15 cellular contexts compared by ENCODE assay signal in the genomic region with DNA sequence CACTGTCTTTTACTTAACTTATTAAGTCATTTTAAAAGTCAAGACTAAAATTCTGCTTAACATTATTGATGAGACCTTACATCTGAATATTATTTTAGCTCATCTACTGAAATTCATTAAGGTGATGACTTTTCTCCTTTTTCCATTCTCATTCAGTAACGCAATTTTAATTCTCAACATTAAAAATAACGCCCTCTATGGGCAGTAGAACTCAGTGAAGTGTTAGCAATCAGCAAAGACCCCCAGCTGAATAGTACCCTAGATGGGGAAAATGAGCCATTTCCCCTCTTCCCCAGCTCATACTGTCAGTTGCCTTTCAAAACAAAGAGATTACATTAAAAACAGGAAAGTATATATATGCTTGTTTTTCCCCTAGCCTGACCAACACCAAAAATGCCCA.
DNase-seq lines count a peak whose midpoint lies in the region; ATAC-seq and TF ChIP-seq lines count a peak whose summit lies in the region.
"Had no signal": no experiment of that assay in that cellular context is flagged by ENCODE, and none has a peak within 500 bp of the region (broad histone marks: within the 10 kb centered on the region; RNA-seq: fewer than 3 reads in every experiment).

No MANE protein-coding gene starts in this region.

- H3K9me2 ChIP-seq in Loucy (replicated peaks; ENCODE audit: low read depth, low read length): no peaks in the 10 kb centered on the region

- H3K4me1 ChIP-seq in Loucy (ENCODE audit: insufficient read depth, low read length, poor library complexity, severe bottlenecking) (no peaks in the 10 kb centered on the region), osteoblast (ENCODE audit: insufficient read depth, low read length) (no peaks in the 10 kb centered on the region), Caco-2 (no peaks in the 10 kb centered on the region)
- H3K4me1 ChIP-seq: SJSA1 had no signal

- H3K4me1 Mint-ChIP-seq in WTC11 (peaks cover 15% of the 10 kb centered on the region), Caco-2 (ENCODE audit: low read depth, unreplicated experiment) (no peaks in the 10 kb centered on the region)

- peak; percentile 23 for TF ChIP-seq CTCF in GM06990 (IDR thresholded peaks at IDR 0.05; ENCODE audit: insufficient read depth, low read length, poor library complexity, severe bottlenecking)
- peak; percentile 50 for TF ChIP-seq CTCF in Loucy (conservative IDR thresholded peaks at IDR 0.05; ENCODE audit: low read length)
- TF ChIP-seq CTCF in WTC11 (IDR thresholded peaks at IDR 0.05): no peak
- TF ChIP-seq CTCF in osteoblast (IDR thresholded peaks at IDR 0.05; ENCODE audit: extremely low read depth, low read depth, low read length): no peak
- TF ChIP-seq CTCF in Caco-2 (IDR thresholded peaks at IDR 0.05; ENCODE audit: insufficient read depth in 1 of 2, low read depth in 1 of 2, low read length in 1 of 2, severe bottlenecking in 1 of 2, unreplicated experiment in 1 of 2): no peak
- TF ChIP-seq CTCF in GM20000 (IDR thresholded peaks at IDR 0.05; ENCODE audit: extremely low read depth, missing control alignments): no peak

- intact Hi-C loops in Caco-2 (cut with micrococcal nuclease; ENCODE audit: unreplicated experiment): no loop called here

- H3K27me3 ChIP-seq in GM06990 (replicated peaks; ENCODE audit: control insufficient read depth, insufficient read depth, low read length) (no peaks in the 10 kb centered on the region), Loucy (ENCODE audit: insufficient read depth, low read length, poor library complexity, severe bottlenecking) (no peaks in the 10 kb centered on the region), osteoblast (ENCODE audit: insufficient read depth, low read length) (no peaks in the 10 kb centered on the region), Caco-2 (replicated peaks; ENCODE audit: control insufficient read depth, insufficient read depth, low read length) (no peaks in the 10 kb centered on the region)
- H3K27me3 ChIP-seq: SJSA1 had no signal

- H2AFZ ChIP-seq in Loucy (ENCODE audit: low read length): no peak overlapping the region
- no peak overlapping the region for H2AFZ ChIP-seq in osteoblast (ENCODE audit: low read length)

- H3K9me3 Mint-ChIP-seq in WTC11 (peaks cover 11% of the 10 kb centered on the region), Caco-2 (ENCODE audit: unreplicated experiment) (no peaks in the 10 kb centered on the region)

- H3K27me3 Mint-ChIP-seq in WTC11 (ENCODE audit: low read depth): no peaks in the 10 kb centered on the region
- no peaks in the 10 kb centered on the region for H3K27me3 Mint-ChIP-seq in Caco-2 (ENCODE audit: insufficient read depth, unreplicated experiment)

- H3K9ac ChIP-seq in Loucy (ENCODE audit: low read depth, low read length, poor library complexity, severe bottlenecking): no peak overlapping the region

- BruUV-seq in Caco-2 (replicated peaks; lab: Mats Ljungman, UMichigan): no TSS peak

- H4K20me1 ChIP-seq in Loucy (ENCODE audit: insufficient read depth, low read length, poor library complexity, severe bottlenecking) (no peaks in the 10 kb centered on the region), osteoblast (ENCODE audit: insufficient read depth, low read length) (no peaks in the 10 kb centered on the region)

- H3K79me2 ChIP-seq in Loucy (ENCODE audit: insufficient read depth, low read length) (no peaks in the 10 kb centered on the region), osteoblast (ENCODE audit: insufficient read depth, low read length) (no peaks in the 10 kb centered on the region)

- ATAC-seq in WTC11: peak; percentile 46

- H3K9me3 ChIP-seq in Loucy (ENCODE audit: insufficient read depth, low read depth, low read length) (no peaks in the 10 kb centered on the region), osteoblast (ENCODE audit: low read depth, low read length) (no peaks in the 10 kb centered on the region), Caco-2 (no peaks in the 10 kb centered on the region)
- H3K9me3 ChIP-seq: SJSA1 had no signal

- H3K4me3 Mint-ChIP-seq in WTC11 (no peak overlapping the region), Caco-2 (ENCODE audit: unreplicated experiment) (no peak overlapping the region)

- DNase-seq in GM06990 (ENCODE audit: extremely low read depth, insufficient read length): no peak
- no peak for DNase-seq in WTC11 (ENCODE audit: low spot score)
- DNase-seq in osteoblast (ENCODE audit: insufficient read length, low spot score, missing footprints): peak; percentile 39
- DNase-seq in Caco-2: no peak
- no peak for DNase-seq in GM20000 (ENCODE audit: low spot score)
- DNase-seq in 8988T: no peak
- DNase-seq: DMS53, KBM-7, NCI-H1105, NCI-H187, NCI-H2171, NCI-H446 treated with DMSO at 0.1 percent for 48 hours, NCI-H748 treated with DMSO at 0.1 percent for 48 hours had no signal

- no peaks in the 10 kb centered on the region for H3F3A ChIP-seq in Loucy (ENCODE audit: low read depth)

- CTCF ChIA-PET in WTC11 (lab: Charles Lee) (interaction anchor here (0.8 to 1.5 kb wide), 2 partner anchors 12 to 18 kb away, joined by 3 to 5 read pairs; no protein-coding TSS in a partner anchor), Caco-2 (lab: Charles Lee) (no interaction called here)

- H3K36me3 ChIP-seq in GM06990 (ENCODE audit: control insufficient read depth, insufficient read depth, low read length) (no peaks in the 10 kb centered on the region), Loucy (ENCODE audit: insufficient read depth, low read length) (no peaks in the 10 kb centered on the region), osteoblast (ENCODE audit: insufficient read depth, low read length) (no peaks in the 10 kb centered on the region), Caco-2 (ENCODE audit: control insufficient read depth, insufficient read depth, low read length) (no peaks in the 10 kb centered on the region)
- H3K36me3 ChIP-seq: SJSA1 had no signal

- no peak overlapping the region for H3K4me2 ChIP-seq in Loucy (ENCODE audit: low read depth, low read length, poor library complexity, severe bottlenecking)
- H3K4me2 ChIP-seq in osteoblast (ENCODE audit: insufficient read depth, low read length): no peak overlapping the region

- H3K4me3 ChIP-seq in GM06990 (replicated peaks; ENCODE audit: low read depth, low read length) (no peak overlapping the region), Loucy (ENCODE audit: low read length, poor library complexity, severe bottlenecking) (no peak overlapping the region), osteoblast (ENCODE audit: insufficient read depth, low read length) (no peak overlapping the region), Caco-2 (ENCODE audit: low read depth, low read length) (no peak overlapping the region)
- H3K4me3 ChIP-seq: SJSA1 had no signal

- POLR2A ChIA-PET in WTC11 (lab: Charles Lee) (no interaction called here), Caco-2 (lab: Charles Lee) (no interaction called here)

- H3K27ac ChIP-seq in osteoblast (ENCODE audit: low read depth, low read length): no peak overlapping the region
- H3K27ac ChIP-seq: SJSA1 had no signal

- H3K27ac Mint-ChIP-seq in WTC11 (no peak overlapping the region), Caco-2 (ENCODE audit: unreplicated experiment) (no peak overlapping the region)

- 0 out of 2 replicates have a peak, but pooled peaks cover 6% of the 10 kb centered on the region for H3K36me3 Mint-ChIP-seq in WTC11
- H3K36me3 Mint-ChIP-seq in Caco-2 (ENCODE audit: insufficient read depth, unreplicated experiment): peaks cover 5% of the 10 kb centered on the region

TF ChIP-seq in WTC11, 78 proteins besides CTCF, POLR2A, EP300 and RAD21:
- TF ChIP-seq CREB1 (CRISPR knock-in tag; IDR thresholded peaks at IDR 0.05): no peak

Comparison
In these comparisons a context has a peak if more than half of its experiments do, and no peak if none do; other contexts are left out.
1. CTCF ChIP-seq: peak in GM06990 (single experiment) and Loucy (single experiment); none in WTC11 (single experiment), osteoblast (single experiment), Caco-2 (0 of 2) and GM20000 (single experiment).